ENCODE assay signal across 9 cellular contexts in the genomic region with DNA sequence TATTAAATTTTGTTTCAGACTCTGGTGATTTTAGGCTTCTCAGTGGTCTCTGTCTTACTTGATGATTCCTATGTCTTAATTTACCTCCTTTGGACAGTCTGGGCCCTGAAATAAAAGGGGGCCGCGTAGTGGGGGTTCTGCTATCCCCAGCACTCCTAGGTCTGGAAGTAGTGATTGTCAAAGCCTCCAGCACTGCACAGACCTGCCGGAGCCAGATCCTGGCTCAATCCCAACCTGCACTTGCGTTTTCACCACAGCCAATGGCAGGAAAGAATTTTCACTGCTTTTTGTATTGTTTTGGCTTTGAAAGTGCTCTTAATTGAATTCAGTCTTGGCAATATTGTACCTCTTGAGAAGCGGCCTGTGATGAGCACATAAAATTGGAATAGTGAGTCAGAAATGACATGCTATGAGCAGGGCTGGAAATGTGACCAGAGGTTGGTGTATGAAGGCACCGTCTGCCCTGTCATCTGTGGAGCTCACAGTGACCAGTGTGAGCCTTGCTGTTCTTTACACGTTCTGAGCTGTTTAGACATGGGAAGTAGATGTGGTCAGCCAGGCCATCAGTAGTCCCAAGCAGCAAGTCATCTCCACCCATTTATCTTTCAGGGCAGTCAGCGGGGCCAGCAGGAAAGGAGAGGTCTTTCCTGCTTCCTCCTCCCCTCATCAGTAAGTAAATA. TPM values are rescaled to one million over a fixed set of nuclear protein-coding genes. Genes with fewer than 3 reads are reported as not detected.
DNase-seq lines count a peak whose midpoint lies in the region; ATAC-seq and TF ChIP-seq lines count a peak whose summit lies in the region.
"Had no signal": no experiment of that assay in that cellular context is flagged by ENCODE, and none has a peak within 500 bp of the region (broad histone marks: within the 10 kb centered on the region; RNA-seq: fewer than 3 reads in every experiment).

No MANE protein-coding gene starts in this region.

- no peak overlapping the region for H3K4me3 ChIP-seq in Caco-2 (ENCODE audit: low read depth, low read length)

- H3K4me3 Mint-ChIP-seq in activated naive CD8-positive, alpha-beta T cell treated with anti-CD3 and anti-CD28 coated beads, Interleukin-2, amount 10 ng/mL, durations not matched to agents 7 days and 5 days, result no peak overlapping the region
- H3K4me3 Mint-ChIP-seq in Caco-2 (ENCODE audit: unreplicated experiment), result no peak overlapping the region

- H3K27me3 Mint-ChIP-seq in activated naive CD8-positive, alpha-beta T cell treated with anti-CD3 and anti-CD28 coated beads, Interleukin-2, amount 10 ng/mL, durations not matched to agents 7 days and 5 days, result no peaks in the 10 kb centered on the region
- no peaks in the 10 kb centered on the region for H3K27me3 Mint-ChIP-seq in Caco-2 (ENCODE audit: insufficient read depth, unreplicated experiment)

- H3K36me3 ChIP-seq in Caco-2 (ENCODE audit: control insufficient read depth, insufficient read depth, low read length), result no peaks in the 10 kb centered on the region

- H3K4me1 ChIP-seq in Caco-2, result no peaks in the 10 kb centered on the region

- DNase-seq in AG09319 (ENCODE audit: extremely low read depth, low read depth) (peak; percentile 10), NCI-H1105 (lab: John Stamatoyannopoulos, UW) (peak; percentile 82), lung microvascular endothelial cell (ENCODE audit: low read depth in 2 of 2) (peak; percentile 50 to 61), SHP77 treated with DMSO at 0.1 percent for 48 hours (lab: John Stamatoyannopoulos, UW) (no peak), Caco-2 (no peak)
- no peak for DNase-seq in activated naive CD8-positive, alpha-beta T cell treated with anti-CD3 and anti-CD28 coated beads, Interleukin-2, amount 10 ng/mL, durations not matched to agents 7 days and 5 days
- DNase-seq: DND-41 had no signal

- no peaks in the 10 kb centered on the region for H3K27me3 ChIP-seq in Caco-2 (replicated peaks; ENCODE audit: control insufficient read depth, insufficient read depth, low read length)

- TF ChIP-seq CTCF in AG09319 (IDR thresholded peaks at IDR 0.05; ENCODE audit: low read depth, low read length), result no peak
- no peak for TF ChIP-seq CTCF in Caco-2 (IDR thresholded peaks at IDR 0.05; ENCODE audit: insufficient read depth in 1 of 2, low read depth in 1 of 2, low read length in 1 of 2, severe bottlenecking in 1 of 2, unreplicated experiment in 1 of 2)

- peak overlapping the region; percentile 51 for H3K27ac Mint-ChIP-seq in activated naive CD8-positive, alpha-beta T cell treated with anti-CD3 and anti-CD28 coated beads, Interleukin-2, amount 10 ng/mL, durations not matched to agents 7 days and 5 days
- H3K27ac Mint-ChIP-seq in Caco-2 (ENCODE audit: unreplicated experiment), result no peak overlapping the region

- peaks cover 38% of the 10 kb centered on the region for H3K36me3 Mint-ChIP-seq in activated naive CD8-positive, alpha-beta T cell treated with anti-CD3 and anti-CD28 coated beads, Interleukin-2, amount 10 ng/mL, durations not matched to agents 7 days and 5 days
- peaks cover 28% of the 10 kb centered on the region for H3K36me3 Mint-ChIP-seq in Caco-2 (ENCODE audit: insufficient read depth, unreplicated experiment)

- intact Hi-C loops in Caco-2 (cut with micrococcal nuclease; ENCODE audit: unreplicated experiment), result no loop called here

- H3K9me3 ChIP-seq in Caco-2, result no peaks in the 10 kb centered on the region

- H3K4me1 Mint-ChIP-seq in activated naive CD8-positive, alpha-beta T cell treated with anti-CD3 and anti-CD28 coated beads, Interleukin-2, amount 10 ng/mL, durations not matched to agents 7 days and 5 days, result peaks cover 29% of the 10 kb centered on the region
- H3K4me1 Mint-ChIP-seq in Caco-2 (ENCODE audit: low read depth, unreplicated experiment), result no peaks in the 10 kb centered on the region

- no peaks in the 10 kb centered on the region for H3K9me3 Mint-ChIP-seq in activated naive CD8-positive, alpha-beta T cell treated with anti-CD3 and anti-CD28 coated beads, Interleukin-2, amount 10 ng/mL, durations not matched to agents 7 days and 5 days
- no peaks in the 10 kb centered on the region for H3K9me3 Mint-ChIP-seq in Caco-2 (ENCODE audit: unreplicated experiment)

- BruUV-seq in Caco-2 (replicated peaks; lab: Mats Ljungman, UMichigan), result no TSS peak

- POLR2A ChIA-PET in activated naive CD8-positive, alpha-beta T cell treated with anti-CD3 and anti-CD28 coated beads, Interleukin-2, amount 10 ng/mL, durations not matched to agents 7 days and 5 days (lab: Charles Lee), result no interaction called here
- POLR2A ChIA-PET in Caco-2 (lab: Charles Lee), result interaction anchor here (0.6 kb wide), 1 partner anchor 175 kb away, joined by 3 read pairs; no protein-coding TSS in a partner anchor

- no peak for ATAC-seq in activated naive CD8-positive, alpha-beta T cell treated with anti-CD3 and anti-CD28 coated beads, Interleukin-2, amount 10 ng/mL, durations not matched to agents 7 days and 5 days (ENCODE audit: low read depth)
- ATAC-seq in HG02678 (IDR thresholded peaks at IDR 0.05; ENCODE audit: unreplicated experiment) (no peak), GM21737 (IDR thresholded peaks at IDR 0.05; ENCODE audit: unreplicated experiment) (no peak)

- CTCF ChIA-PET in Caco-2 (lab: Charles Lee), result no interaction called here

RNA-seq across cellular contexts. Expression of a gene that starts 41.5 kb away (rescaled TPM):
- total RNA-seq in activated naive CD8-positive, alpha-beta T cell treated with anti-CD3 and anti-CD28 coated beads, Interleukin-2, amount 10 ng/mL, durations not matched to agents 7 days and 5 days, result 10 to 100 TPM; 56.4 to 59.4 TPM
- total RNA-seq in lung microvascular endothelial cell (16.8 and 27.4 TPM in 2 replicates), Caco-2 (2022) (21.0 and 23.2 TPM in 2 replicates)

RNA-seq across cellular contexts. Expression of a gene that starts 48.8 kb away (rescaled TPM):
- total RNA-seq in activated naive CD8-positive, alpha-beta T cell treated with anti-CD3 and anti-CD28 coated beads, Interleukin-2, amount 10 ng/mL, durations not matched to agents 7 days and 5 days, result 100 to 1,000 TPM; 114 to 126 TPM
- total RNA-seq in lung microvascular endothelial cell (60.3 and 94.8 TPM in 2 replicates), Caco-2 (2022) (93.8 and 94.1 TPM in 2 replicates)

Comparison
In these comparisons a context has a peak if more than half of its experiments do, and no peak if none do; other contexts are left out.
1. DNase-seq: peak in AG09319 (single experiment), NCI-H1105 (single experiment) and lung microvascular endothelial cell (2 of 2); none in activated naive CD8-positive, alpha-beta T cell treated with anti-CD3 and anti-CD28 coated beads, Interleukin-2, amount 10 ng/mL, durations not matched to agents 7 days and 5 days (single experiment), SHP77 treated with DMSO at 0.1 percent for 48 hours (single experiment) and Caco-2 (0 of 2).